ENCODE assay signal across 2 cellular contexts in the genomic region with DNA sequence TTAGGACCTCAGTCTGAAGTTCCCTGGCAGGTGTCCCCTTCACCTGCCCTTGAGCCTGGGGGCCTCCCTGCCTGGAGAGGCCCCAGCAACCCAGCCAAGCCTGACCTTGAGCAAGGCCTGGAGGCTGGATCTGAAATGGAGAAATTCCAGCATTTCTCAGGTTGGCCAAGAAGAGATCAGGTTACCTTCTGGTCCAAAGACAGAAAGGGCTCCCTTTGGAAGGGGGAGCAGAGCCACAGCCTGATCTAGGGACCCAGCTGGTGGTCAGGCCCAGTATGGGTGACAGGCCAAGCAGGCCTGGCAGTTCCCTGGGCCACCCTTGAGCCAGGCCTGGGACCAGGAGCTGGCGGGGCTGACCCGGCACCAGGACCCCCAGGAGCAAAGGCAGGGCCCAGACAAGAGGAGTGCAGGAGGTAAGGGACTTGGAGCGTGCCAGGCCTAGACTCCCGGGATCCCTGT.
A peak's percentile ranks its signal among the peaks of the same experiment; 100 is the strongest.
TF ChIP-seq lines count a peak whose summit lies in the region.

No MANE protein-coding gene starts in this region.

TF ChIP-seq in K562, 482 proteins besides CTCF, POLR2A, EP300 and RAD21 (continued from another document and continues in another):
- TF ChIP-seq ZNF408 (CRISPR knock-in tag; IDR thresholded peaks at IDR 0.05; ENCODE audit: low read depth) (no peak), FOXK1 (CRISPR knock-in tag; IDR thresholded peaks at IDR 0.05; ENCODE audit: borderline replicate concordance) (no peak), ZNF12 (CRISPR knock-in tag; IDR thresholded peaks at IDR 0.05) (no peak), ESRRB (CRISPR knock-in tag; IDR thresholded peaks at IDR 0.05; ENCODE audit: borderline replicate concordance) (no peak), BRF2 (IDR thresholded peaks at IDR 0.05; ENCODE audit: borderline replicate concordance, insufficient read depth, insufficient read length) (no peak), ARHGAP35 (IDR thresholded peaks at IDR 0.05; ENCODE audit: partially characterized antibody) (no peak), KAT7 (CRISPR knock-in tag; IDR thresholded peaks at IDR 0.05; ENCODE audit: borderline replicate concordance) (0 out of 2 replicates have a peak, but pooled peaks have one; percentile 52), CCNT2 (IDR thresholded peaks at IDR 0.05; ENCODE audit: borderline replicate concordance, extremely low read depth, insufficient read length, low read depth, low read length) (no peak), MCM5 (IDR thresholded peaks at IDR 0.05; ENCODE audit: low read depth) (no peak)
- TF ChIP-seq, protein P1, sequence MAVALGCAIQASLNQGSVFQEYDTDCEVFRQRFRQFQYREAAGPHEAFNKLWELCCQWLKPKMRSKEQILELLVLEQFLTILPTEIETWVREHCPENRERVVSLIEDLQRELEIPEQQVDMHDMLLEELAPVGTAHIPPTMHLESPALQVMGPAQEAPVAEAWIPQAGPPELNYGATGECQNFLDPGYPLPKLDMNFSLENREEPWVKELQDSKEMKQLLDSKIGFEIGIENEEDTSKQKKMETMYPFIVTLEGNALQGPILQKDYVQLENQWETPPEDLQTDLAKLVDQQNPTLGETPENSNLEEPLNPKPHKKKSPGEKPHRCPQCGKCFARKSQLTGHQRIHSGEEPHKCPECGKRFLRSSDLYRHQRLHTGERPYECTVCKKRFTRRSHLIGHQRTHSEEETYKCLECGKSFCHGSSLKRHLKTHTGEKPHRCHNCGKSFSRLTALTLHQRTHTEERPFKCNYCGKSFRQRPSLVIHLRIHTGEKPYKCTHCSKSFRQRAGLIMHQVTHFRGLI (CRISPR knock-in tag; IDR thresholded peaks at IDR 0.05), result no peak
- TF ChIP-seq, protein P2, sequence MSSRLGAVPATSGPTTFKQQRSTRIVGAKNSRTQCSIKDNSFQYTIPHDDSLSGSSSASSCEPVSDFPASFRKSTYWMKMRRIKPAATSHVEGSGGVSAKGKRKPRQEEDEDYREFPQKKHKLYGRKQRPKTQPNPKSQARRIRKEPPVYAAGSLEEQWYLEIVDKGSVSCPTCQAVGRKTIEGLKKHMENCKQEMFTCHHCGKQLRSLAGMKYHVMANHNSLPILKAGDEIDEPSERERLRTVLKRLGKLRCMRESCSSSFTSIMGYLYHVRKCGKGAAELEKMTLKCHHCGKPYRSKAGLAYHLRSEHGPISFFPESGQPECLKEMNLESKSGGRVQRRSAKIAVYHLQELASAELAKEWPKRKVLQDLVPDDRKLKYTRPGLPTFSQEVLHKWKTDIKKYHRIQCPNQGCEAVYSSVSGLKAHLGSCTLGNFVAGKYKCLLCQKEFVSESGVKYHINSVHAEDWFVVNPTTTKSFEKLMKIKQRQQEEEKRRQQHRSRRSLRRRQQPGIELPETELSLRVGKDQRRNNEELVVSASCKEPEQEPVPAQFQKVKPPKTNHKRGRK (tag; IDR thresholded peaks at IDR 0.05), result no peak
- TF ChIP-seq, protein P3, sequence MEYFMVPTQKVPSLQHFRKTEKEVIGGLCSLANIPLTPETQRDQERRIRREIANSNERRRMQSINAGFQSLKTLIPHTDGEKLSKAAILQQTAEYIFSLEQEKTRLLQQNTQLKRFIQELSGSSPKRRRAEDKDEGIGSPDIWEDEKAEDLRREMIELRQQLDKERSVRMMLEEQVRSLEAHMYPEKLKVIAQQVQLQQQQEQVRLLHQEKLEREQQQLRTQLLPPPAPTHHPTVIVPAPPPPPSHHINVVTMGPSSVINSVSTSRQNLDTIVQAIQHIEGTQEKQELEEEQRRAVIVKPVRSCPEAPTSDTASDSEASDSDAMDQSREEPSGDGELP (CRISPR knock-in tag; IDR thresholded peaks at IDR 0.05; ENCODE audit: borderline replicate concordance), result peak; percentile 51; the same call in 1 of the 2 replicates

TF ChIP-seq in HepG2, 621 proteins besides CTCF, POLR2A, EP300 and RAD21 (continued from another document):
- TF ChIP-seq ZBTB34 (CRISPR knock-in tag; IDR thresholded peaks at IDR 0.05), result no peak
- no peak; the same call in 1 of the 2 replicates for TF ChIP-seq ZFY (CRISPR knock-in tag; IDR thresholded peaks at IDR 0.05)
- no peak for TF ChIP-seq JUN (CRISPR knock-in tag; IDR thresholded peaks at IDR 0.05)
- TF ChIP-seq HMG20B (CRISPR knock-in tag; conservative IDR thresholded peaks at IDR 0.05), result no peak
- 0 out of 2 replicates have a peak, but pooled peaks have one; percentile 37 for TF ChIP-seq SIX4 (CRISPR knock-in tag; IDR thresholded peaks at IDR 0.05)
- TF ChIP-seq ZNF761 (CRISPR knock-in tag; conservative IDR thresholded peaks at IDR 0.05), result no peak
- no peak for TF ChIP-seq ZNF430 (CRISPR knock-in tag; IDR thresholded peaks at IDR 0.05)
- TF ChIP-seq ZNF331 (CRISPR knock-in tag; IDR thresholded peaks at IDR 0.05), result no peak
